ENCODE assay signal across 1 cellular context in the genomic region with DNA sequence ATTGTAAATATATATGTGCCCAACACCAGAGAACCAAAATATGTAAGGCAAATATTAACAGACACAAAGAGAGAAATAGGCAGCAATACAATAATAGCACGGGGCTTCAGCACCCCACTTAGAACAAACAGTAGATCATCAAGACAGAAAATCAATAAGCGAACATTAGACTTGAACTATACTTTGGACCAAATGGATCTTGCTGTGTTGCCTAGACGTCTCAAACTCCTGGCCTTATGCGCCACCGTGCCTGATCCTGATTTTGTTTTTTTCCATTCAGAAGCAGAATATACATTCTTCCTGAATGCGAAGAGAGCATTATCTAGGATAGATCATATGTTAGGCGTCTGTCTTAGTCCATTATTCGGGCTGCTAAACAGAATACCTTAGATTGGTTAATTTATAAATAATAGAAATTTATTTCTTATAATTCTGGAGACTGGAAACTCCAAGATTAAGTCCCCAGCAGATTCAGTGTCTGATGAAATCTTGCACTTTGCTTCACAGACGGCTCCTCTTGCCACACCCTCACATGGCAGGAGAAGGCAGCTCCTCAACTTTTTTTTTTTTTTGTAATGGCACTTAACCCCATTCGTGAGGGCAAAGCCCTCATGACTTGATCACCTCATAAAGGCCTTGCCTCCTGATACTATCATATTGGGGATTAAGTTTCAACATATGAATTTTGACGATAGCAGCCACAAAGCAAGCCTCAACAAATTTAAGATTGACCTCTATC.
TF ChIP-seq lines count a peak whose summit lies in the region.

No MANE protein-coding gene starts in this region.

TF ChIP-seq in HepG2, 621 proteins besides CTCF, POLR2A, EP300 and RAD21 (continues in another document):
- TF ChIP-seq ZNF558 (CRISPR knock-in tag; IDR thresholded peaks at IDR 0.05; ENCODE audit: borderline replicate concordance) (no peak), BCL6 (CRISPR knock-in tag; IDR thresholded peaks at IDR 0.05) (peak; percentile 42; the same call in 1 of the 2 replicates), ZNF432 (CRISPR knock-in tag; IDR thresholded peaks at IDR 0.05; ENCODE audit: borderline replicate concordance) (no peak), RBAK (CRISPR knock-in tag; IDR thresholded peaks at IDR 0.05) (no peak), ONECUT2 (CRISPR knock-in tag; IDR thresholded peaks at IDR 0.05) (peak; percentile 90), SOX6 (IDR thresholded peaks at IDR 0.05) (no peak), SOX6 (CRISPR knock-in tag; IDR thresholded peaks at IDR 0.05) (peak; percentile 50; the same call in 1 of the 2 replicates), ZNF30 (CRISPR knock-in tag; IDR thresholded peaks at IDR 0.05) (no peak), KDM2A (CRISPR knock-in tag; IDR thresholded peaks at IDR 0.05; ENCODE audit: borderline replicate concordance, low read depth) (no peak), FOXC1 (CRISPR knock-in tag; IDR thresholded peaks at IDR 0.05; ENCODE audit: borderline replicate concordance) (no peak), DMTF1 (CRISPR knock-in tag; IDR thresholded peaks at IDR 0.05) (no peak), PAXIP1 (CRISPR knock-in tag; conservative IDR thresholded peaks at IDR 0.05) (0 out of 2 replicates have a peak, but pooled peaks have one; percentile 29), KAT2B (IDR thresholded peaks at IDR 0.05; ENCODE audit: borderline replicate concordance, low read depth, low read length) (no peak; the same call in 1 of the 2 replicates), ZNF749 (CRISPR knock-in tag; IDR thresholded peaks at IDR 0.05; ENCODE audit: borderline replicate concordance) (no peak), HNF4G (IDR thresholded peaks at IDR 0.05; ENCODE audit: borderline replicate concordance, low read depth, low read length) (peak; percentile 57), HNF4G (CRISPR knock-in tag; IDR thresholded peaks at IDR 0.05; ENCODE audit: borderline replicate concordance, low read depth) (no peak), KLF15 (CRISPR knock-in tag; IDR thresholded peaks at IDR 0.05; ENCODE audit: borderline replicate concordance) (no peak), SP1 (IDR thresholded peaks at IDR 0.05) (no peak), SP1 (CRISPR knock-in tag; IDR thresholded peaks at IDR 0.05) (no peak), ZNF562 (CRISPR knock-in tag; IDR thresholded peaks at IDR 0.05; ENCODE audit: borderline replicate concordance) (no peak), MTA1 (CRISPR knock-in tag; IDR thresholded peaks at IDR 0.05; ENCODE audit: borderline replicate concordance) (no peak), HOXA5 (CRISPR knock-in tag; IDR thresholded peaks at IDR 0.05) (no peak), ZBED4 (CRISPR knock-in tag; IDR thresholded peaks at IDR 0.05; ENCODE audit: borderline replicate concordance) (no peak), HNF4A (CRISPR knock-in tag; IDR thresholded peaks at IDR 0.05) (peak; percentile 70), ZNF839 (CRISPR knock-in tag; IDR thresholded peaks at IDR 0.05; ENCODE audit: borderline replicate concordance) (no peak), HNRNPUL1 (IDR thresholded peaks at IDR 0.05; ENCODE audit: low read depth, low read length) (no peak), MNT (IDR thresholded peaks at IDR 0.05) (no peak), HOMEZ (CRISPR knock-in tag; IDR thresholded peaks at IDR 0.05; ENCODE audit: low read depth) (no peak), ZNF20 (CRISPR knock-in tag; IDR thresholded peaks at IDR 0.05) (no peak), AHR (CRISPR knock-in tag; IDR thresholded peaks at IDR 0.05) (no peak), SALL1 (CRISPR knock-in tag; IDR thresholded peaks at IDR 0.05) (peak; percentile 25; the same call in 1 of the 2 replicates), DMAP1 (CRISPR knock-in tag; IDR thresholded peaks at IDR 0.05) (no peak), GATAD2A (CRISPR knock-in tag; IDR thresholded peaks at IDR 0.05) (peak; percentile 49), HMGXB4 (CRISPR knock-in tag; IDR thresholded peaks at IDR 0.05; ENCODE audit: borderline replicate concordance in 1 of 2, low read depth in 1 of 2) (no peak), ZNF251 (CRISPR knock-in tag; IDR thresholded peaks at IDR 0.05) (no peak)
- TF ChIP-seq, protein P1, sequence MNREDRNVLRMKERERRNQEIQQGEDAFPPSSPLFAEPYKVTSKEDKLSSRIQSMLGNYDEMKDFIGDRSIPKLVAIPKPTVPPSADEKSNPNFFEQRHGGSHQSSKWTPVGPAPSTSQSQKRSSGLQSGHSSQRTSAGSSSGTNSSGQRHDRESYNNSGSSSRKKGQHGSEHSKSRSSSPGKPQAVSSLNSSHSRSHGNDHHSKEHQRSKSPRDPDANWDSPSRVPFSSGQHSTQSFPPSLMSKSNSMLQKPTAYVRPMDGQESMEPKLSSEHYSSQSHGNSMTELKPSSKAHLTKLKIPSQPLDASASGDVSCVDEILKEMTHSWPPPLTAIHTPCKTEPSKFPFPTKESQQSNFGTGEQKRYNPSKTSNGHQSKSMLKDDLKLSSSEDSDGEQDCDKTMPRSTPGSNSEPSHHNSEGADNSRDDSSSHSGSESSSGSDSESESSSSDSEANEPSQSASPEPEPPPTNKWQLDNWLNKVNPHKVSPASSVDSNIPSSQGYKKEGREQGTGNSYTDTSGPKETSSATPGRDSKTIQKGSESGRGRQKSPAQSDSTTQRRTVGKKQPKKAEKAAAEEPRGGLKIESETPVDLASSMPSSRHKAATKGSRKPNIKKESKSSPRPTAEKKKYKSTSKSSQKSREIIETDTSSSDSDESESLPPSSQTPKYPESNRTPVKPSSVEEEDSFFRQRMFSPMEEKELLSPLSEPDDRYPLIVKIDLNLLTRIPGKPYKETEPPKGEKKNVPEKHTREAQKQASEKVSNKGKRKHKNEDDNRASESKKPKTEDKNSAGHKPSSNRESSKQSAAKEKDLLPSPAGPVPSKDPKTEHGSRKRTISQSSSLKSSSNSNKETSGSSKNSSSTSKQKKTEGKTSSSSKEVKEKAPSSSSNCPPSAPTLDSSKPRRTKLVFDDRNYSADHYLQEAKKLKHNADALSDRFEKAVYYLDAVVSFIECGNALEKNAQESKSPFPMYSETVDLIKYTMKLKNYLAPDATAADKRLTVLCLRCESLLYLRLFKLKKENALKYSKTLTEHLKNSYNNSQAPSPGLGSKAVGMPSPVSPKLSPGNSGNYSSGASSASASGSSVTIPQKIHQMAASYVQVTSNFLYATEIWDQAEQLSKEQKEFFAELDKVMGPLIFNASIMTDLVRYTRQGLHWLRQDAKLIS (CRISPR knock-in tag; IDR thresholded peaks at IDR 0.05): no peak
